Comparison of ENCODE assay signal across 11 cellular contexts in the genomic region with DNA sequence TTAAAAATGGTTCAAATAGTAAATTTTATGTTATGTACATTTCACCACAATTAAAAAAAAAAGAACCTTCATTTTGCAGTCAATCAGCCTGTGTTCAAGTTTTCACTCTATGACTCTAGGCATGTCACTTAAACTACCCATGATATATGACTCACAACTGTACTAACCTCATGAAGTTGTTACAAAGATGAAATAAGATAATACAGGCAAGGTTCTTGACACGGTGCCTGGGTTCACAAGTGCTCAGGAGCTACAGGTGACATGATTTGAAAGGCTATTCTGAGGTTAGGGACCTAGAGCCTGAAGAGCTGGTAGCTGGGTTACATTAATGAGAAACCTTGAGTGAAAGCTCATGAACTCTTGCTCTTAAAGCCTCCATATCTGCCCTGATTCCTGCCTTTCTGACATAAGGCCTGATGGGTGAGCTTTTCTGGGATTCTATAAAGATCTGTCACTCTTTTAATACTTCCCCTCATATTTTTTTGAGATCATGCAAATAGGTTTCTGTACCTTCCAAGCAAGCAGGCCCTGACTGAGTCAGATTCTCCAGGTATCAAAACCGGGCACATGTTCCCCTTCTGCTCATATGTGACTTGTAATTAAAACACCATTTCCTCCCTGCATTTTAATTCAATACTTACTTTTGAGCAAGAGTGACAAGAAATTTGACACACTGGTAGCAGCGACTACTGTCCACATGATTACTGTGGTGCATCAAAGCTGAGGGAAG. TPM values are rescaled to one million over a fixed set of nuclear protein-coding genes. Genes with fewer than 3 reads are reported as not detected.
DNase-seq lines count a peak whose midpoint lies in the region; ATAC-seq and TF ChIP-seq lines count a peak whose summit lies in the region.
"Had no signal": no experiment of that assay in that cellular context is flagged by ENCODE, and none has a peak within 500 bp of the region (broad histone marks: within the 10 kb centered on the region; RNA-seq: fewer than 3 reads in every experiment).

No MANE protein-coding gene starts in this region.

- ATAC-seq in GM18498 (IDR thresholded peaks at IDR 0.05; ENCODE audit: unreplicated experiment), result peak; percentile 61
- ATAC-seq in GM19452 (IDR thresholded peaks at IDR 0.05; ENCODE audit: unreplicated experiment), result peak; percentile 61
- ATAC-seq in HG03469 (IDR thresholded peaks at IDR 0.05; ENCODE audit: unreplicated experiment), result peak; percentile 52
- peak; percentile 97 for ATAC-seq in activated naive CD8-positive, alpha-beta T cell treated with anti-CD3 and anti-CD28 coated beads, Interleukin-2, amount 50 U/mL, for 24 hours
- ATAC-seq in GM21737 (IDR thresholded peaks at IDR 0.05; ENCODE audit: unreplicated experiment), result no peak

- H3K27me3 Mint-ChIP-seq in activated naive CD8-positive, alpha-beta T cell treated with anti-CD3 and anti-CD28 coated beads, Interleukin-2, amount 50 U/mL, for 24 hours, result no peaks in the 10 kb centered on the region

- no peak overlapping the region for H3K4me3 ChIP-seq in uterus

- no peak for DNase-seq in activated naive CD8-positive, alpha-beta T cell treated with anti-CD3 and anti-CD28 coated beads, Interleukin-2, amount 50 U/mL, for 24 hours
- DNase-seq in uterus (no peak), NCI-H748 treated with DMSO at 0.1 percent for 48 hours (lab: John Stamatoyannopoulos, UW) (no peak), NCI-H1417 treated with DMSO at 0.1 percent for 48 hours (lab: John Stamatoyannopoulos, UW) (no peak)
- DNase-seq: amniotic stem cell, NCI-H1092 had no signal

- no peak overlapping the region for H3K27ac ChIP-seq in uterus

- no peaks in the 10 kb centered on the region for H3K36me3 ChIP-seq in uterus

- intact Hi-C loops in uterus (cut with DNase I; ENCODE audit: low total_unique reads), result no loop called here

- no peaks in the 10 kb centered on the region for H3K9me3 Mint-ChIP-seq in activated naive CD8-positive, alpha-beta T cell treated with anti-CD3 and anti-CD28 coated beads, Interleukin-2, amount 50 U/mL, for 24 hours

- no peak overlapping the region for H3K4me3 Mint-ChIP-seq in activated naive CD8-positive, alpha-beta T cell treated with anti-CD3 and anti-CD28 coated beads, Interleukin-2, amount 50 U/mL, for 24 hours

- H3K27me3 ChIP-seq in uterus, result no peaks in the 10 kb centered on the region

- no peaks in the 10 kb centered on the region for H3K9me3 ChIP-seq in uterus

- no peak for TF ChIP-seq POLR2A in uterus (IDR thresholded peaks at IDR 0.05)

- H3K36me3 Mint-ChIP-seq in activated naive CD8-positive, alpha-beta T cell treated with anti-CD3 and anti-CD28 coated beads, Interleukin-2, amount 50 U/mL, for 24 hours (ENCODE audit: low read depth), result peaks cover 70% of the 10 kb centered on the region

- H3K4me1 Mint-ChIP-seq in activated naive CD8-positive, alpha-beta T cell treated with anti-CD3 and anti-CD28 coated beads, Interleukin-2, amount 50 U/mL, for 24 hours, result peaks cover 29% of the 10 kb centered on the region

- no peaks in the 10 kb centered on the region for H3K4me1 ChIP-seq in uterus

- TF ChIP-seq CTCF in uterus (IDR thresholded peaks at IDR 0.05), result no peak

- H3K27ac Mint-ChIP-seq in activated naive CD8-positive, alpha-beta T cell treated with anti-CD3 and anti-CD28 coated beads, Interleukin-2, amount 50 U/mL, for 24 hours, result peak overlapping the region; percentile 95

RNA-seq across cellular contexts. Expression of a gene that starts 34.0 kb away (rescaled TPM):
- 1 to 10 TPM in 1 of 4 donors, not detected in 3; 2.9 TPM for total RNA-seq in uterus
- total RNA-seq: mononuclear cell had no signal
